15 cellular contexts compared by ENCODE assay signal in genomic region chr4:102871772-102872171, GRCh38. TPM values are rescaled to one million over a fixed set of nuclear protein-coding genes. Genes with fewer than 3 reads are reported as not detected.
DNase-seq lines count a peak whose midpoint lies in the region; ATAC-seq and TF ChIP-seq lines count a peak whose summit lies in the region.
"Had no signal": no experiment of that assay in that cellular context is flagged by ENCODE, and none has a peak within 500 bp of the region (broad histone marks: within the 10 kb centered on the region; RNA-seq: fewer than 3 reads in every experiment).

No MANE protein-coding gene starts in this region.

- no peaks in the 10 kb centered on the region for H3K27me3 Mint-ChIP-seq in T-helper 1 cell treated with Interleukin-12 subunit alpha and Interleukin-12 subunit beta and Interleukin-4 antibody, amounts not matched to agents 30 μg/mL and 1 μg/mL, for 36 hours (ENCODE audit: low read depth)
- no peaks in the 10 kb centered on the region for H3K27me3 Mint-ChIP-seq in activated CD8-positive, alpha-beta T cell treated with anti-CD3 and anti-CD28 coated beads, Interleukin-2, amount 10 ng/mL, durations not matched to agents 7 days and 5 days (ENCODE audit: low read depth)
- H3K27me3 Mint-ChIP-seq in nephron progenitor cell (ENCODE audit: low read depth, poor library complexity), result peaks cover 6% of the 10 kb centered on the region

- peaks cover 7% of the 10 kb centered on the region for H3K9me3 Mint-ChIP-seq in T-helper 1 cell treated with Interleukin-12 subunit alpha and Interleukin-12 subunit beta and Interleukin-4 antibody, amounts not matched to agents 30 μg/mL and 1 μg/mL, for 36 hours
- peaks cover 11% of the 10 kb centered on the region for H3K9me3 Mint-ChIP-seq in activated CD8-positive, alpha-beta T cell treated with anti-CD3 and anti-CD28 coated beads, Interleukin-2, amount 10 ng/mL, durations not matched to agents 7 days and 5 days (ENCODE audit: insufficient read depth)
- peaks cover 46% of the 10 kb centered on the region for H3K9me3 Mint-ChIP-seq in nephron progenitor cell

- peak overlapping the region in 1 of 4 donors; percentile 4 for H3K27ac ChIP-seq in upper lobe of left lung
- H3K27ac ChIP-seq: pancreas had no signal

- in situ Hi-C loops in KBM-7 (cut with MboI; ENCODE audit: low pct_unique_long_range_greater_than_20kb, low sequenced_read_pairs), result no loop called here

- DNase-seq in T-helper 1 cell, result no peak
- peak; percentile 37 for DNase-seq in KBM-7
- DNase-seq in activated CD8-positive, alpha-beta T cell treated with anti-CD3 and anti-CD28 coated beads, Interleukin-2, amount 10 ng/mL, durations not matched to agents 7 days and 5 days, result no peak
- DNase-seq in nephron progenitor cell, result no peak
- DNase-seq in NCI-H146 treated with DMSO at 0.1 percent for 48 hours (lab: John Stamatoyannopoulos, UW; ENCODE audit: unreplicated experiment), result no peak
- DNase-seq in upper lobe of left lung, result no peak
- DNase-seq: 8988T; NCI-H1105; NCI-H446 treated with DMSO at 0.1 percent for 48 hours; pancreas; RPMI8226; stimulated activated CD4-positive, alpha-beta T cell treated with anti-CD3 and anti-CD28 coated beads, Interleukin-12 subunit alpha, Interleukin-12 subunit beta, amount 100 ng/mL, for 4 hours; testis had no signal

- H3K36me3 ChIP-seq in upper lobe of left lung, result peaks cover 0 to 15% (median 0%) of the 10 kb centered on the region in 4 donors
- H3K36me3 ChIP-seq: pancreas had no signal

- ATAC-seq in activated CD8-positive, alpha-beta T cell treated with anti-CD3 and anti-CD28 coated beads, Interleukin-2, amount 10 ng/mL, durations not matched to agents 7 days and 5 days, result no peak
- ATAC-seq in GM21786 (IDR thresholded peaks at IDR 0.05; ENCODE audit: unreplicated experiment) (no peak), upper lobe of left lung (ENCODE audit: low FRiP score in 2 of 2) (no peak)
- ATAC-seq: pancreas had no signal

- TF ChIP-seq POLR2A in upper lobe of left lung (IDR thresholded peaks at IDR 0.05), result no peak

- H3K4me3 Mint-ChIP-seq in T-helper 1 cell treated with Interleukin-12 subunit alpha and Interleukin-12 subunit beta and Interleukin-4 antibody, amounts not matched to agents 30 μg/mL and 1 μg/mL, for 36 hours, result peak overlapping the region; percentile 6
- H3K4me3 Mint-ChIP-seq in activated CD8-positive, alpha-beta T cell treated with anti-CD3 and anti-CD28 coated beads, Interleukin-2, amount 10 ng/mL, durations not matched to agents 7 days and 5 days, result no peak overlapping the region
- peak overlapping the region; percentile 27 for H3K4me3 Mint-ChIP-seq in nephron progenitor cell

- TF ChIP-seq CTCF in nephron progenitor cell (IDR thresholded peaks at IDR 0.05) (no peak), upper lobe of left lung (IDR thresholded peaks at IDR 0.05) (no peak)

- CTCF ChIA-PET in activated CD8-positive, alpha-beta T cell treated with anti-CD3 and anti-CD28 coated beads, Interleukin-2, amount 10 ng/mL, durations not matched to agents 7 days and 5 days (lab: Charles Lee), result no interaction called here

- peak overlapping the region; percentile 18 for H3K27ac Mint-ChIP-seq in T-helper 1 cell treated with Interleukin-12 subunit alpha and Interleukin-12 subunit beta and Interleukin-4 antibody, amounts not matched to agents 30 μg/mL and 1 μg/mL, for 36 hours
- H3K27ac Mint-ChIP-seq in activated CD8-positive, alpha-beta T cell treated with anti-CD3 and anti-CD28 coated beads, Interleukin-2, amount 10 ng/mL, durations not matched to agents 7 days and 5 days, result peak overlapping the region; percentile 8
- no peak overlapping the region for H3K27ac Mint-ChIP-seq in nephron progenitor cell

- H3K4me1 Mint-ChIP-seq in T-helper 1 cell treated with Interleukin-12 subunit alpha and Interleukin-12 subunit beta and Interleukin-4 antibody, amounts not matched to agents 30 μg/mL and 1 μg/mL, for 36 hours (ENCODE audit: low read depth), result peaks cover 38% of the 10 kb centered on the region
- peaks cover 39% of the 10 kb centered on the region for H3K4me1 Mint-ChIP-seq in activated CD8-positive, alpha-beta T cell treated with anti-CD3 and anti-CD28 coated beads, Interleukin-2, amount 10 ng/mL, durations not matched to agents 7 days and 5 days (ENCODE audit: low read depth)
- H3K4me1 Mint-ChIP-seq in nephron progenitor cell, result peaks cover 43% of the 10 kb centered on the region

- WGBS in upper lobe of left lung, 2 donors, result 73 to 80% methylated on average over 2 of the region's 2 CpGs

- no peaks in the 10 kb centered on the region for H3K9me3 ChIP-seq in upper lobe of left lung
- H3K9me3 ChIP-seq: pancreas, testis had no signal

- peaks cover 43% of the 10 kb centered on the region for H3K36me3 Mint-ChIP-seq in T-helper 1 cell treated with Interleukin-12 subunit alpha and Interleukin-12 subunit beta and Interleukin-4 antibody, amounts not matched to agents 30 μg/mL and 1 μg/mL, for 36 hours (ENCODE audit: low read depth)
- peaks cover 53% of the 10 kb centered on the region for H3K36me3 Mint-ChIP-seq in activated CD8-positive, alpha-beta T cell treated with anti-CD3 and anti-CD28 coated beads, Interleukin-2, amount 10 ng/mL, durations not matched to agents 7 days and 5 days (ENCODE audit: low read depth)
- H3K36me3 Mint-ChIP-seq in nephron progenitor cell (ENCODE audit: low read depth), result peaks cover 56% of the 10 kb centered on the region

- H3K4me3 ChIP-seq in upper lobe of left lung, result no peak overlapping the region
- H3K4me3 ChIP-seq: pancreas, testis had no signal

- no peaks in the 10 kb centered on the region for H3K27me3 ChIP-seq in upper lobe of left lung
- H3K27me3 ChIP-seq: pancreas, testis had no signal

- peaks cover 14 to 24% (median 19%) of the 10 kb centered on the region in 4 donors for H3K4me1 ChIP-seq in upper lobe of left lung
- H3K4me1 ChIP-seq: testis had no signal

- no peak for TF ChIP-seq EP300 in upper lobe of left lung (IDR thresholded peaks at IDR 0.05)

- POLR2A ChIA-PET in activated CD8-positive, alpha-beta T cell treated with anti-CD3 and anti-CD28 coated beads, Interleukin-2, amount 10 ng/mL, durations not matched to agents 7 days and 5 days (lab: Charles Lee), result interaction anchor here (4.5 kb wide), 1 partner anchor 45 kb away, joined by 29 read pairs; the partner anchor contains the start of gene UBE2D3

RNA-seq across cellular contexts. Expression of gene CISD2, which starts 3.0 kb away (rescaled TPM):
- total RNA-seq in activated CD8-positive, alpha-beta T cell treated with anti-CD3 and anti-CD28 coated beads, Interleukin-2, amount 10 ng/mL, durations not matched to agents 7 days and 5 days, result 10 to 100 TPM; 37.7 to 40.0 TPM
- total RNA-seq in upper lobe of left lung, result 10 to 100 TPM in 4 of 6 donors, 1 to 10 TPM in 2; 1.3 to 30.3 (median 18.3) TPM

RNA-seq across cellular contexts. Expression of gene UBE2D3, which starts 44.4 kb away (rescaled TPM):
- 100 to 1,000 TPM; 388 to 409 TPM for total RNA-seq in activated CD8-positive, alpha-beta T cell treated with anti-CD3 and anti-CD28 coated beads, Interleukin-2, amount 10 ng/mL, durations not matched to agents 7 days and 5 days
- 100 to 1,000 TPM; 215 to 376 (median 317) TPM for total RNA-seq in upper lobe of left lung
